In the genomic region with DNA sequence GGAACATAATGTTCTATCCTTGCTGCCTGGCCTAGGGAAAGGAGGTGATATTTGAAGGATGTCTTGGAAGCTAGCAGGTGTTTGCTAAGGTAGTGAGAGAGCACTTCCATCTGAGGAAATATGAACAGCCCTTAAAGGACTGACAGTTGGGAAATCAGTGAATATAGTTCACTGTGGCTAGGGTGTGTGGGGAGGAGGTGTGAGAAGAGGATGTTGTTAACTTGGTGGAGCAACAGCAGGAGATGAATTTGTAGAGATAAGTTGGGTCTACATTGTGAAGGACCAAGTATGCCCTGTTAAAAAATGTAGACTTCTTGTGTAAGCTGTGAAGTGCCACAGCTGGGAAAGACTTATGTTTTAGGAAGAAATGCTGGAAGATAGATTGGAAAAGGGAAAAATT, we compare ENCODE assay signal across 14 cellular contexts.
"Had no signal": no experiment of that assay in that cellular context is flagged by ENCODE, and none has a peak within 500 bp of the region (broad histone marks: within the 10 kb centered on the region; RNA-seq: fewer than 3 reads in every experiment).

No MANE protein-coding gene starts in this region.

- H3K9me3 ChIP-seq: gastroesophageal sphincter, left ventricle myocardium inferior, sigmoid colon, testis had no signal

- H3K36me3 Mint-ChIP-seq: activated naive CD4-positive, alpha-beta T cell treated with anti-CD3 and anti-CD28 coated beads, Interleukin-2, amount 10 ng/mL, durations not matched to agents 7 days and 5 days had no signal

- DNase-seq: activated CD4-positive, alpha-beta T cell treated with anti-CD3 and anti-CD28 coated beads, Interleukin-2, amount 10 ng/mL, durations not matched to agents 24 days and 14 days; activated CD8-positive, alpha-beta memory T cell treated with anti-CD3 and anti-CD28 coated beads for 24 hours; activated naive CD4-positive, alpha-beta T cell treated with anti-CD3 and anti-CD28 coated beads, Interleukin-2, amount 10 ng/mL, durations not matched to agents 7 days and 5 days; caudate nucleus; effector memory CD4-positive, alpha-beta T cell; kidney; left ventricle myocardium inferior; sigmoid colon; testis had no signal

- H3K4me3 Mint-ChIP-seq: activated CD4-positive, alpha-beta T cell treated with anti-CD3 and anti-CD28 coated beads, Interleukin-2, amount 10 ng/mL, durations not matched to agents 24 days and 14 days; activated naive CD4-positive, alpha-beta T cell treated with anti-CD3 and anti-CD28 coated beads, Interleukin-2, amount 10 ng/mL, durations not matched to agents 7 days and 5 days; memory B cell; neural crest cell; stimulated activated naive CD8-positive, alpha-beta T cell treated with anti-CD3 and anti-CD28 coated beads, Interleukin-15, Interleukin-2, amounts not matched to agents 100 ng/mL and 50 ng/mL, for 24 hours had no signal

- H3K4me1 Mint-ChIP-seq: neural crest cell had no signal

- H3K27me3 ChIP-seq: gastroesophageal sphincter, sigmoid colon, testis had no signal

- H3K27ac Mint-ChIP-seq: activated CD4-positive, alpha-beta T cell treated with anti-CD3 and anti-CD28 coated beads, Interleukin-2, amount 10 ng/mL, durations not matched to agents 24 days and 14 days; activated naive CD4-positive, alpha-beta T cell treated with anti-CD3 and anti-CD28 coated beads, Interleukin-2, amount 10 ng/mL, durations not matched to agents 7 days and 5 days; memory B cell; stimulated activated naive CD8-positive, alpha-beta T cell treated with anti-CD3 and anti-CD28 coated beads, Interleukin-15, Interleukin-2, amounts not matched to agents 100 ng/mL and 50 ng/mL, for 24 hours had no signal

- ATAC-seq: gastroesophageal sphincter had no signal

- H3K27me3 Mint-ChIP-seq: activated CD4-positive, alpha-beta T cell treated with anti-CD3 and anti-CD28 coated beads, Interleukin-2, amount 10 ng/mL, durations not matched to agents 24 days and 14 days; activated naive CD4-positive, alpha-beta T cell treated with anti-CD3 and anti-CD28 coated beads, Interleukin-2, amount 10 ng/mL, durations not matched to agents 7 days and 5 days; memory B cell; stimulated activated naive CD8-positive, alpha-beta T cell treated with anti-CD3 and anti-CD28 coated beads, Interleukin-15, Interleukin-2, amounts not matched to agents 100 ng/mL and 50 ng/mL, for 24 hours had no signal

- H3K36me3 ChIP-seq: gastroesophageal sphincter, left ventricle myocardium inferior, sigmoid colon had no signal

- H3K4me3 ChIP-seq: coronary artery, gastroesophageal sphincter, left ventricle myocardium inferior, sigmoid colon, testis had no signal

- H3K4me1 ChIP-seq: testis had no signal

- H3K27ac ChIP-seq: coronary artery, gastroesophageal sphincter, left ventricle myocardium inferior, sigmoid colon, testis had no signal

- H3K9me3 Mint-ChIP-seq: activated CD4-positive, alpha-beta T cell treated with anti-CD3 and anti-CD28 coated beads, Interleukin-2, amount 10 ng/mL, durations not matched to agents 24 days and 14 days; activated naive CD4-positive, alpha-beta T cell treated with anti-CD3 and anti-CD28 coated beads, Interleukin-2, amount 10 ng/mL, durations not matched to agents 7 days and 5 days; neural crest cell; stimulated activated naive CD8-positive, alpha-beta T cell treated with anti-CD3 and anti-CD28 coated beads, Interleukin-15, Interleukin-2, amounts not matched to agents 100 ng/mL and 50 ng/mL, for 24 hours had no signal
